ENCODE assay signal across 14 cellular contexts in genomic region chr19:35909684-35910035, GRCh38. TPM values are rescaled to one million over a fixed set of nuclear protein-coding genes. Genes with fewer than 3 reads are reported as not detected.
A peak's percentile ranks its signal among the peaks of the same experiment; 100 is the strongest.
DNase-seq lines count a peak whose midpoint lies in the region; ATAC-seq and TF ChIP-seq lines count a peak whose summit lies in the region.
"Had no signal": no experiment of that assay in that cellular context is flagged by ENCODE, and none has a peak within 500 bp of the region (broad histone marks: within the 10 kb centered on the region; RNA-seq: fewer than 3 reads in every experiment).

No MANE protein-coding gene starts in this region.

- no peaks in the 10 kb centered on the region for H3K9me3 ChIP-seq in left ventricle myocardium inferior (replicated peaks)
- H3K9me3 ChIP-seq in heart left ventricle, result no peaks in the 10 kb centered on the region
- no peaks in the 10 kb centered on the region for H3K9me3 ChIP-seq in aorta (ENCODE audit: control insufficient read depth, low read length)
- H3K9me3 ChIP-seq in GM23248 (ENCODE audit: low read depth), result no peaks in the 10 kb centered on the region
- H3K9me3 ChIP-seq: A549, SK-N-SH had no signal

- H2AFZ ChIP-seq in GM23248, result no peak overlapping the region

- no peaks in the 10 kb centered on the region for H3K79me2 ChIP-seq in GM23248 (ENCODE audit: insufficient read depth)

- peaks cover 36% of the 10 kb centered on the region for H3K27me3 ChIP-seq in left ventricle myocardium inferior (ENCODE audit: low read depth)
- peaks cover 0 to 6% (median 0%) of the 10 kb centered on the region in 9 donors for H3K27me3 ChIP-seq in heart left ventricle
- H3K27me3 ChIP-seq in aorta (ENCODE audit: control insufficient read depth in 1 of 2, insufficient read depth in 2 of 2, low read length in 1 of 2), result no peaks in the 10 kb centered on the region
- H3K27me3 ChIP-seq in GM23248 (replicated peaks; ENCODE audit: insufficient read depth), result no peaks in the 10 kb centered on the region

- TF ChIP-seq POLR2A in heart left ventricle (IDR thresholded peaks at IDR 0.05), result no peak

- H3K4me3 ChIP-seq in left ventricle myocardium inferior, result no peak overlapping the region
- H3K4me3 ChIP-seq in heart left ventricle, result no peak overlapping the region
- H3K4me3 ChIP-seq in aorta (ENCODE audit: low read length in 2 of 2), result no peak overlapping the region
- no peak overlapping the region for H3K4me3 ChIP-seq in GM23248
- H3K4me3 ChIP-seq: A549 had no signal

- no peak overlapping the region for H3K4me2 ChIP-seq in GM23248 (ENCODE audit: unreplicated experiment)
- H3K4me2 ChIP-seq: A549, SK-N-SH had no signal

- H4K20me1 ChIP-seq in GM23248 (ENCODE audit: insufficient read depth), result no peaks in the 10 kb centered on the region

- peaks cover 70% of the 10 kb centered on the region for H3K4me1 Mint-ChIP-seq in dendritic cell treated with granulocyte-macrophage colony-stimulating factor and Interleukin-4, amounts not matched to agents 40 ng/mL and 50 ng/mL, for 4 days (ENCODE audit: low read depth)
- H3K4me1 Mint-ChIP-seq in natural killer cell treated with Interleukin-12 subunit alpha and Interleukin-12 subunit beta and Interleukin-15 and Interleukin-18, amount 100 ng/mL, for 72 hours (ENCODE audit: low read depth in 2 of 2), result peaks cover 33 to 34% of the 10 kb centered on the region in 2 donors

- H3K36me3 Mint-ChIP-seq in dendritic cell treated with granulocyte-macrophage colony-stimulating factor and Interleukin-4, amounts not matched to agents 40 ng/mL and 50 ng/mL, for 4 days (ENCODE audit: low read depth), result peaks cover 42% of the 10 kb centered on the region
- H3K36me3 Mint-ChIP-seq in natural killer cell treated with Interleukin-12 subunit alpha and Interleukin-12 subunit beta and Interleukin-15 and Interleukin-18, amount 100 ng/mL, for 72 hours, result no peaks in the 10 kb centered on the region

- in situ Hi-C loops in GM23248 (cut with MboI) (no loop called here), ACHN (cut with HindIII; ENCODE audit: low pct_ligation_motif_present, low pct_unique_long_range_greater_than_20kb, low sequenced_read_pairs) (no loop called here)

- intact Hi-C loops in left ventricle myocardium inferior (cut with micrococcal nuclease), result no loop called here
- intact Hi-C loops in heart left ventricle (cut with DNase I), result no loop called here
- intact Hi-C loops in dendritic cell treated with granulocyte-macrophage colony-stimulating factor and Interleukin-4, amounts not matched to agents 40 ng/mL and 50 ng/mL, for 4 days (cut with micrococcal nuclease), result loop anchor here (2.0 to 10.0 kb wide), 2 partner anchors 21 to 165 kb away; partner anchors contain the start of genes IGFLR1, LIN37, PSENEN and U2AF1L4
- intact Hi-C loops in aorta (cut with DNase I), result no loop called here

- no peaks in the 10 kb centered on the region for H3K36me3 ChIP-seq in left ventricle myocardium inferior
- H3K36me3 ChIP-seq in heart left ventricle, result peaks cover 0 to 4% (median 0%) of the 10 kb centered on the region in 9 donors
- H3K36me3 ChIP-seq in aorta (ENCODE audit: control insufficient read depth in 1 of 2, insufficient read depth in 2 of 2, low read length in 1 of 2), result no peaks in the 10 kb centered on the region
- no peaks in the 10 kb centered on the region for H3K36me3 ChIP-seq in GM23248 (ENCODE audit: low read depth)

- ATAC-seq in heart left ventricle (no peak), aorta (ENCODE audit: low FRiP score) (peak; percentile 9)
- ATAC-seq in natural killer cell treated with Interleukin-12 subunit alpha and Interleukin-12 subunit beta and Interleukin-15 and Interleukin-18, amount 100 ng/mL, for 72 hours, result no peak

- no peak for TF ChIP-seq CTCF in left ventricle myocardium inferior (IDR thresholded peaks at IDR 0.05; ENCODE audit: borderline replicate concordance)
- no peak for TF ChIP-seq CTCF in heart left ventricle (IDR thresholded peaks at IDR 0.05)

- peaks cover 13% of the 10 kb centered on the region; the same call in 1 of the 2 replicates for H3F3A ChIP-seq in GM23248 (ENCODE audit: insufficient read depth)

- 70 to 79% (median 74%) methylated on average over 4 to 6 of the region's 6 CpGs for WGBS in heart left ventricle, 4 donors
- WGBS in aorta, 2 donors, result 63 to 66% methylated on average over 6 of the region's 6 CpGs
- WGBS in GM23248 (ENCODE audit: low coverage in 1 of 2, low lambda C conversion rate in 2 of 2, missing lambda C conversion rate in 2 of 2), 2 experiments, result 73 to 81% methylated on average over 4 to 6 of the region's 6 CpGs

- H3K27me3 Mint-ChIP-seq in dendritic cell treated with granulocyte-macrophage colony-stimulating factor and Interleukin-4, amounts not matched to agents 40 ng/mL and 50 ng/mL, for 4 days, result no peaks in the 10 kb centered on the region
- no peaks in the 10 kb centered on the region for H3K27me3 Mint-ChIP-seq in natural killer cell treated with Interleukin-12 subunit alpha and Interleukin-12 subunit beta and Interleukin-15 and Interleukin-18, amount 100 ng/mL, for 72 hours

- no peaks in the 10 kb centered on the region for H3K4me1 ChIP-seq in left ventricle myocardium inferior
- H3K4me1 ChIP-seq in heart left ventricle, result peaks cover 0 to 60% (median 0%) of the 10 kb centered on the region in 12 donors
- no peaks in the 10 kb centered on the region for H3K4me1 ChIP-seq in aorta (ENCODE audit: control insufficient read depth in 1 of 2, insufficient read depth in 2 of 2, low read length in 2 of 2)
- peaks cover 20% of the 10 kb centered on the region for H3K4me1 ChIP-seq in GM23248 (ENCODE audit: insufficient read depth)

- H3K27ac Mint-ChIP-seq in dendritic cell treated with granulocyte-macrophage colony-stimulating factor and Interleukin-4, amounts not matched to agents 40 ng/mL and 50 ng/mL, for 4 days, result peak overlapping the region; percentile 96
- H3K27ac Mint-ChIP-seq in natural killer cell treated with Interleukin-12 subunit alpha and Interleukin-12 subunit beta and Interleukin-15 and Interleukin-18, amount 100 ng/mL, for 72 hours, result peak overlapping the region; percentile 86 to 96

- H3K9me3 Mint-ChIP-seq in dendritic cell treated with granulocyte-macrophage colony-stimulating factor and Interleukin-4, amounts not matched to agents 40 ng/mL and 50 ng/mL, for 4 days, result no peaks in the 10 kb centered on the region
- no peaks in the 10 kb centered on the region for H3K9me3 Mint-ChIP-seq in natural killer cell treated with Interleukin-12 subunit alpha and Interleukin-12 subunit beta and Interleukin-15 and Interleukin-18, amount 100 ng/mL, for 72 hours

- no peaks in the 10 kb centered on the region for H3K9me2 ChIP-seq in GM23248 (ENCODE audit: insufficient read depth)
- H3K9me2 ChIP-seq: SK-N-SH had no signal

- H3K4me3 Mint-ChIP-seq in dendritic cell treated with granulocyte-macrophage colony-stimulating factor and Interleukin-4, amounts not matched to agents 40 ng/mL and 50 ng/mL, for 4 days, result peak overlapping the region; percentile 98
- peak overlapping the region; percentile 78 for H3K4me3 Mint-ChIP-seq in natural killer cell treated with Interleukin-12 subunit alpha and Interleukin-12 subunit beta and Interleukin-15 and Interleukin-18, amount 100 ng/mL, for 72 hours

- H3K27ac ChIP-seq in left ventricle myocardium inferior (replicated peaks), result peak overlapping the region; percentile 50
- peak overlapping the region in 6 of 12 donors; percentile 20 to 88 (median 67) for H3K27ac ChIP-seq in heart left ventricle
- no peak overlapping the region for H3K27ac ChIP-seq in aorta (ENCODE audit: low read depth in 1 of 2, low read length in 2 of 2)
- H3K27ac ChIP-seq in GM23248, result no peak overlapping the region
- H3K27ac ChIP-seq: A549 had no signal

- no peak overlapping the region for H3K9ac ChIP-seq in GM23248
- H3K9ac ChIP-seq: SK-N-SH had no signal

- no peak for DNase-seq in left ventricle myocardium inferior
- DNase-seq in heart left ventricle, result no peak
- no peak for DNase-seq in natural killer cell treated with Interleukin-12 subunit alpha and Interleukin-12 subunit beta and Interleukin-15 and Interleukin-18, amount 100 ng/mL, for 72 hours (ENCODE audit: low spot score)
- no peak for DNase-seq in aorta
- no peak for DNase-seq in DMS 273 (lab: John Stamatoyannopoulos, UW; ENCODE audit: unreplicated experiment)
- no peak for DNase-seq in GM23248
- DNase-seq in ACHN, result no peak
- DNase-seq: NCI-H1092, NCI-H2227 treated with DMSO at 0.1 percent for 48 hours, retina, SK-N-SH had no signal

RNA-seq across cellular contexts. Expression of gene TYROBP, which starts 1.6 kb away (rescaled TPM):
- total RNA-seq in left ventricle myocardium inferior, result 26.2 TPM
- 100 to 1,000 TPM in 2 of 9 donors, 10 to 100 TPM in 7; 12.6 to 237 (median 19.4) TPM for total RNA-seq in heart left ventricle
- polyA plus RNA-seq in heart left ventricle, result 10 to 100 TPM; 17.1 to 42.7 TPM
- total RNA-seq in natural killer cell treated with Interleukin-12 subunit alpha and Interleukin-12 subunit beta and Interleukin-15 and Interleukin-18, amount 100 ng/mL, for 72 hours, result 100 to 1,000 TPM in 1 of 2 donors, 10 to 100 TPM in 1; 65.3 to 235 TPM
- 100 to 1,000 TPM in 1 of 2 donors, 10 to 100 TPM in 1; 98.9 to 117 TPM for total RNA-seq in aorta
- 100 to 1,000 TPM in 1 of 2 donors, 10 to 100 TPM in 1; 48.8 to 327 TPM for polyA plus RNA-seq in aorta
- total RNA-seq in GM23248 (2014; rRNA removed; shearing (Covaris generic)), result not detected in 2 replicates
- polyA plus RNA-seq in GM23248 (2016; fragmentation: Nextera tagmentation; extraction: Ambion mirVana), result not detected in 2 replicates
- polyA plus RNA-seq: SK-N-SH had no signal

RNA-seq across cellular contexts. Expression of gene HCST, which starts 7.3 kb away (rescaled TPM):
- total RNA-seq in left ventricle myocardium inferior (2.3 TPM), heart left ventricle (10 to 100 TPM in 2 of 9 donors, 1 to 10 TPM in 6, not detected in 1; 2.3 to 31.7 (median 4.7) TPM), aorta (10 to 100 TPM; 18.7 TPM)
- polyA plus RNA-seq in heart left ventricle (10 to 100 TPM in 1 of 2 donors, 1 to 10 TPM in 1; 3.2 to 10.1 TPM), aorta (10 to 100 TPM in 1 of 2 donors, 1 to 10 TPM in 1; 7.3 to 20.9 TPM), GM23248 (2016; fragmentation: Nextera tagmentation; extraction: Ambion mirVana) (9.1 and 11.3 TPM in 2 replicates)
- total RNA-seq in natural killer cell treated with Interleukin-12 subunit alpha and Interleukin-12 subunit beta and Interleukin-15 and Interleukin-18, amount 100 ng/mL, for 72 hours, result 100 to 1,000 TPM; 154 to 228 TPM
- total RNA-seq in GM23248 (2014; rRNA removed; shearing (Covaris generic)), result not detected in 2 replicates

RNA-seq across cellular contexts. Expression of gene NFKBID, which starts 9.3 kb away (rescaled TPM):
- total RNA-seq in left ventricle myocardium inferior, result 2.3 TPM
- total RNA-seq in heart left ventricle, result 10 to 100 TPM in 1 of 9 donors, 1 to 10 TPM in 7, under 1 TPM in 1; 0.79 to 12.3 (median 3.0) TPM
- polyA plus RNA-seq in heart left ventricle, result 1 to 10 TPM; 2.8 to 3.1 TPM
- total RNA-seq in natural killer cell treated with Interleukin-12 subunit alpha and Interleukin-12 subunit beta and Interleukin-15 and Interleukin-18, amount 100 ng/mL, for 72 hours, result 10 to 100 TPM; 54.4 to 68.7 TPM
- 10 to 100 TPM; 18.9 to 19.4 TPM for total RNA-seq in aorta
- 10 to 100 TPM in 1 of 2 donors, 1 to 10 TPM in 1; 2.9 to 10.4 TPM for polyA plus RNA-seq in aorta
- 5.0 and 7.6 TPM in 2 replicates for total RNA-seq in GM23248 (2014; rRNA removed; shearing (Covaris generic))
- 3.9 and 7.1 TPM in 2 replicates for polyA plus RNA-seq in GM23248 (2016; fragmentation: Nextera tagmentation; extraction: Ambion mirVana)

RNA-seq across cellular contexts. Expression of gene LRFN3, which starts 26.5 kb away (rescaled TPM):
- total RNA-seq in left ventricle myocardium inferior (7.1 TPM), heart left ventricle (10 to 100 TPM in 3 of 9 donors, 1 to 10 TPM in 6; 4.5 to 18.6 (median 8.5) TPM), aorta (10 to 100 TPM; 14.5 to 15.1 TPM)
- polyA plus RNA-seq in heart left ventricle (10 to 100 TPM in 1 of 2 donors, 1 to 10 TPM in 1; 6.3 to 14.7 TPM), aorta (1 to 10 TPM; 2.0 to 6.1 TPM), GM23248 (2016; fragmentation: Nextera tagmentation; extraction: Ambion mirVana) (7.1 and 7.5 TPM in 2 replicates)
- total RNA-seq in natural killer cell treated with Interleukin-12 subunit alpha and Interleukin-12 subunit beta and Interleukin-15 and Interleukin-18, amount 100 ng/mL, for 72 hours, result 10 to 100 TPM in 1 of 2 donors, 1 to 10 TPM in 1; 4.6 to 10.6 TPM
- total RNA-seq in GM23248 (2014; rRNA removed; shearing (Covaris generic)), result 5.3 and 9.4 TPM in 2 replicates

RNA-seq across cellular contexts. Expression of gene APLP1, which starts 41.3 kb away (rescaled TPM):
- total RNA-seq in left ventricle myocardium inferior (23.9 TPM), heart left ventricle (10 to 100 TPM in 8 of 9 donors, 1 to 10 TPM in 1; 8.9 to 44.3 (median 25.3) TPM), aorta (10 to 100 TPM; 12.9 to 13.5 TPM)
- polyA plus RNA-seq in heart left ventricle (10 to 100 TPM in 1 of 2 donors, 1 to 10 TPM in 1; 2.1 to 19.0 TPM), aorta (10 to 100 TPM in 1 of 2 donors, 1 to 10 TPM in 1; 7.6 to 23.0 TPM), GM23248 (2016; fragmentation: Nextera tagmentation; extraction: Ambion mirVana) (16.7 and 16.8 TPM in 2 replicates)
- total RNA-seq in natural killer cell treated with Interleukin-12 subunit alpha and Interleukin-12 subunit beta and Interleukin-15 and Interleukin-18, amount 100 ng/mL, for 72 hours, result 1 to 10 TPM; 1.9 TPM
- total RNA-seq in GM23248 (2014; rRNA removed; shearing (Covaris generic)), result 10.6 and 20.4 TPM in 2 replicates
- total RNA-seq: mononuclear cell had no signal

Comparison
In these comparisons a context has a peak if more than half of its experiments do, and no peak if none do; other contexts are left out.
1. RNA of gene TYROBP, which starts 1.6 kb away (total RNA-seq): 65.3 to 235 TPM in natural killer cell treated with Interleukin-12 subunit alpha and Interleukin-12 subunit beta and Interleukin-15 and Interleukin-18, amount 100 ng/mL, for 72 hours, 98.9 to 117 TPM in aorta, 26.2 TPM in left ventricle myocardium inferior (single experiment) and 12.6 to 237 TPM in heart left ventricle; not detected in GM23248; every median in the first group is over 10 times any median in the second.
2. RNA of gene HCST, which starts 7.3 kb away (total RNA-seq): 154 to 228 TPM in natural killer cell treated with Interleukin-12 subunit alpha and Interleukin-12 subunit beta and Interleukin-15 and Interleukin-18, amount 100 ng/mL, for 72 hours; 18.7 TPM in aorta, 2.3 to 31.7 TPM in heart left ventricle, 2.3 TPM in left ventricle myocardium inferior (single experiment) and not detected in GM23248; every median in the first group is over 4 times any median in the second.